8 cellular contexts compared by ENCODE assay signal in the genomic region with DNA sequence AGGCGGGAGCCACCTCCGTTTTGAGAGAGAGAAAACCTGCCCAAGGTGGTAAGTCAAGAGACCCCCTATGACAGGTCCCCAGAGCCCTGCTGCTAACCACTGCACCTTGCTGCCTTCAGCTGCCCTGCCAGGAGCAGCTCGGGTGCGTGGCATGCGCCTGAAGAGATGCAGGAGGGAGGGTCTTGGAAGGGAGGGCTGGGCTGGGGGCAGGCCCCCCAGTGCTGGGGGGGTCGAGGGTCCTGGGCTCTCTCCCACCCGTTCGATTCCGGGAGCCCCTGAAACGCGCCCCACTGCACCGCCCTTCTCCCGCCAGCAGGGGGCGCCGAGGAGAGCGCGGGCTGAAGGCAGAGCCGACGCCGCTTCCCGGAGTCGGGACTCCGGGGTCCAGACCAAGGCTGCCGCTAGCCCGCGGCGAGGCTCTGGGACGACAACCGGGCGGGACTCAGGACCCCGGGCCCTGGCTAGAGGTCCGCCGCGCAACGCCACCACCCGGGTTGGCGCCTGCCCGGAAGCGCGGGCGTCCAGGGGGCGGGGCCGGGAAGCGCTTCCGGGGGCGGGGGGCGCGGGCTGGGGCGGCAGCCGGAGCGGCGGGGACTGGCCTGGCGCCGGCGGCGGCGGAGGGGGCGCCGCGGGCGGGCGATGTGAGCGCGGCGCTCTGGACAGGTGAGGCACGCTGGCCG. TPM values are rescaled to one million over a fixed set of nuclear protein-coding genes. Genes with fewer than 3 reads are reported as not detected.
A peak's percentile ranks its signal among the peaks of the same experiment; 100 is the strongest.
DNase-seq lines count a peak whose midpoint lies in the region; ATAC-seq, FAIRE-seq and TF ChIP-seq lines count a peak whose summit lies in the region.

A gene with protein sequence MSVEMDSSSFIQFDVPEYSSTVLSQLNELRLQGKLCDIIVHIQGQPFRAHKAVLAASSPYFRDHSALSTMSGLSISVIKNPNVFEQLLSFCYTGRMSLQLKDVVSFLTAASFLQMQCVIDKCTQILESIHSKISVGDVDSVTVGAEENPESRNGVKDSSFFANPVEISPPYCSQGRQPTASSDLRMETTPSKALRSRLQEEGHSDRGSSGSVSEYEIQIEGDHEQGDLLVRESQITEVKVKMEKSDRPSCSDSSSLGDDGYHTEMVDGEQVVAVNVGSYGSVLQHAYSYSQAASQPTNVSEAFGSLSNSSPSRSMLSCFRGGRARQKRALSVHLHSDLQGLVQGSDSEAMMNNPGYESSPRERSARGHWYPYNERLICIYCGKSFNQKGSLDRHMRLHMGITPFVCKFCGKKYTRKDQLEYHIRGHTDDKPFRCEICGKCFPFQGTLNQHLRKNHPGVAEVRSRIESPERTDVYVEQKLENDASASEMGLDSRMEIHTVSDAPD (plus strand): TSS at position 563 of the 680 bp plus-strand sequence. CDS start 18,761 bp downstream, outside the sequence.

- CTCF ChIA-PET in A549 (lab: Yijun Ruan, JAX): interaction anchor here (0.6 to 5.1 kb wide), 13 partner anchors 9 to 157 kb away, joined by 3 to 36 read pairs (median 4); no protein-coding TSS in a partner anchor

- POLR2A ChIA-PET in A549 (lab: Yijun Ruan, JAX): interaction anchor here (0.6 kb wide), 1 partner anchor 42 kb away, joined by 8 read pairs; no protein-coding TSS in a partner anchor

- no peak for FAIRE-seq in A549 (lab: Jason Lieb, UNC)

- peaks cover 0 to 5% of the 10 kb centered on the region in 2 donors for H3K36me3 ChIP-seq in duodenal mucosa (ENCODE audit: control insufficient read depth in 1 of 2, insufficient read depth in 2 of 2, low read length in 2 of 2)

- H3K4me3 ChIP-seq in A549 (peak within 1 kb of the TSS; percentile 75), duodenal mucosa (ENCODE audit: low read depth in 1 of 2, low read length in 2 of 2) (peak within 1 kb of the TSS; percentile 73 to 88)

- TF ChIP-seq RAD21 in A549 (conservative IDR thresholded peaks at IDR 0.05 in 1 of 2, IDR thresholded peaks at IDR 0.05 in 1 of 2): peak in 1 of 2 experiments; percentile 41; a peak in 2 of 5 replicates

- H3K9me3 ChIP-seq in A549 (no peaks in the 10 kb centered on the region), duodenal mucosa (ENCODE audit: control insufficient read depth in 1 of 2, low read length in 2 of 2) (no peaks in the 10 kb centered on the region)

- TF ChIP-seq CTCF in A549 (IDR thresholded peaks at IDR 0.05): peak; percentile 98

- H3K27me3 ChIP-seq in duodenal mucosa (ENCODE audit: control insufficient read depth in 1 of 2, insufficient read depth in 2 of 2, low read length in 2 of 2): no peaks in the 10 kb centered on the region

- peak; percentile 48 for TF ChIP-seq POLR2A in A549 (IDR thresholded peaks at IDR 0.05; ENCODE audit: low read length)

- H3K4me2 ChIP-seq in A549: peak within 1 kb of the TSS; percentile 99

- peak within 1 kb of the TSS; percentile 61 to 71 for H3K9ac ChIP-seq in duodenal mucosa (ENCODE audit: low read depth in 1 of 2, low read length in 2 of 2)

- DNase-seq in A549 (ENCODE audit: low read depth in 1 of 2, low spot score in 1 of 2) (peak; percentile 31 to 53), NCI-H2227 (lab: John Stamatoyannopoulos, UW; ENCODE audit: unreplicated experiment) (peak; percentile 85), medulla oblongata (ENCODE audit: extremely low spot score) (peak; percentile 77)
- DNase-seq in activated CD4-positive, alpha-beta T cell treated with anti-CD3 and anti-CD28 coated beads, Interleukin-2, amount 50 U/mL, for 48 hours: peak; percentile 72 to 75
- DNase-seq in stimulated activated CD8-positive, alpha-beta memory T cell treated with anti-CD3 and anti-CD28 coated beads, Interleukin-12 subunit alpha, Interleukin-12 subunit beta, amount 100 ng/mL, for 4 hours (ENCODE audit: low read depth): peak; percentile 64

- H3K4me1 ChIP-seq in A549 (peaks cover 18% of the 10 kb centered on the region), duodenal mucosa (ENCODE audit: control insufficient read depth in 1 of 2, insufficient read depth in 2 of 2, low read length in 2 of 2) (peaks cover 19% of the 10 kb centered on the region in 2 donors)

- H3K27ac ChIP-seq in A549 (peak within 1 kb of the TSS; percentile 97 to 98), duodenal mucosa (ENCODE audit: low read depth, low read length) (peak within 1 kb of the TSS; percentile 85)

- WGBS in A549 (ENCODE audit: missing lambda C conversion rate): 0% methylated on average over 16 of the region's 67 CpGs

- ATAC-seq in A549: peak; percentile 83
- peak; percentile 72 for ATAC-seq in GM18498 (IDR thresholded peaks at IDR 0.05; ENCODE audit: unreplicated experiment)
- peak; percentile 51 for ATAC-seq in HG02938 (IDR thresholded peaks at IDR 0.05; ENCODE audit: unreplicated experiment)

- TF ChIP-seq EP300 in A549 (IDR thresholded peaks at IDR 0.05): no peak

TF ChIP-seq in A549, 52 proteins besides CTCF, POLR2A, EP300 and RAD21:
- TF ChIP-seq SMC3 (IDR thresholded peaks at IDR 0.05) (peak; percentile 52; the same call in 1 of the 3 replicates), JUN (IDR thresholded peaks at IDR 0.05) (peak; percentile 45 to 73; a peak in 2 of 5 replicates), FOXS1 (CRISPR knock-in tag; IDR thresholded peaks at IDR 0.05) (no peak), SREBF2 (IDR thresholded peaks at IDR 0.05) (no peak), PHF8 (IDR thresholded peaks at IDR 0.05; ENCODE audit: borderline replicate concordance, low read depth) (peak; percentile 73; the same call in 1 of the 2 replicates)
- TF ChIP-seq, protein P1, sequence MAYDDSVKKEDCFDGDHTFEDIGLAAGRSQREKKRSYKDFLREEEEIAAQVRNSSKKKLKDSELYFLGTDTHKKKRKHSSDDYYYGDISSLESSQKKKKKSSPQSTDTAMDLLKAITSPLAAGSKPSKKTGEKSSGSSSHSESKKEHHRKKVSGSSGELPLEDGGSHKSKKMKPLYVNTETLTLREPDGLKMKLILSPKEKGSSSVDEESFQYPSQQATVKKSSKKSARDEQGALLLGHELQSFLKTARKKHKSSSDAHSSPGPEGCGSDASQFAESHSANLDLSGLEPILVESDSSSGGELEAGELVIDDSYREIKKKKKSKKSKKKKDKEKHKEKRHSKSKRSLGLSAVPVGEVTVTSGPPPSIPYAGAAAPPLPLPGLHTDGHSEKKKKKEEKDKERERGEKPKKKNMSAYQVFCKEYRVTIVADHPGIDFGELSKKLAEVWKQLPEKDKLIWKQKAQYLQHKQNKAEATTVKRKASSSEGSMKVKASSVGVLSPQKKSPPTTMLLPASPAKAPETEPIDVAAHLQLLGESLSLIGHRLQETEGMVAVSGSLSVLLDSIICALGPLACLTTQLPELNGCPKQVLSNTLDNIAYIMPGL (CRISPR knock-in tag; IDR thresholded peaks at IDR 0.05; ENCODE audit: borderline replicate concordance): peak; percentile 69; the same call in 1 of the 2 replicates
- TF ChIP-seq, protein P2, sequence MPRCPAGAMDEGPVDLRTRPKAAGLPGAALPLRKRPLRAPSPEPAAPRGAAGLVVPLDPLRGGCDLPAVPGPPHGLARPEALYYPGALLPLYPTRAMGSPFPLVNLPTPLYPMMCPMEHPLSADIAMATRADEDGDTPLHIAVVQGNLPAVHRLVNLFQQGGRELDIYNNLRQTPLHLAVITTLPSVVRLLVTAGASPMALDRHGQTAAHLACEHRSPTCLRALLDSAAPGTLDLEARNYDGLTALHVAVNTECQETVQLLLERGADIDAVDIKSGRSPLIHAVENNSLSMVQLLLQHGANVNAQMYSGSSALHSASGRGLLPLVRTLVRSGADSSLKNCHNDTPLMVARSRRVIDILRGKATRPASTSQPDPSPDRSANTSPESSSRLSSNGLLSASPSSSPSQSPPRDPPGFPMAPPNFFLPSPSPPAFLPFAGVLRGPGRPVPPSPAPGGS (IDR thresholded peaks at IDR 0.05): peak; percentile 66; the same call in 1 of the 3 replicates
- TF ChIP-seq, protein P3, sequence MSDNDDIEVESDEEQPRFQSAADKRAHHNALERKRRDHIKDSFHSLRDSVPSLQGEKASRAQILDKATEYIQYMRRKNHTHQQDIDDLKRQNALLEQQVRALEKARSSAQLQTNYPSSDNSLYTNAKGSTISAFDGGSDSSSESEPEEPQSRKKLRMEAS (IDR thresholded peaks at IDR 0.05): peak; percentile 29; the same call in 1 of the 2 replicates

RNA-seq across cellular contexts. Expression of the gene that starts here (rescaled TPM):
- polyA plus RNA-seq in A549 (2011; rRNA removed) (6.4 and 6.6 TPM in 2 replicates), A549 (2017; fragmentation: RNase III; extraction: RNeasy Plus Mini Kit Qiagen cat#74134 plus additional on column Dnase treatment) (3.5 to 4.1 TPM (median 4.0 TPM) in 3 replicates)
- polyA plus RNA-seq in A549 (2012; cell fraction: cytosol; rRNA removed): 1.6 and 1.9 TPM in 2 replicates
- polyA plus RNA-seq in A549 (2012; cell fraction: nucleus; rRNA removed): 1.6 and 2.5 TPM in 2 replicates
- 9.8 and 10.5 TPM in 2 replicates for polyA minus RNA-seq in A549 (2011; rRNA and poly(A)+ RNA removed)

Comparison
In these comparisons a context has a peak if more than half of its experiments do, and no peak if none do; other contexts are left out.
1. Peak in every context shown above with its lines: DNase-seq, ATAC-seq, H3K4me3 ChIP-seq and H3K27ac ChIP-seq.